Comparison of ENCODE assay signal across 14 cellular contexts in genomic region chr4:62399242-62399641, GRCh38.
DNase-seq lines count a peak whose midpoint lies in the region; ATAC-seq and TF ChIP-seq lines count a peak whose summit lies in the region.
"Had no signal": no experiment of that assay in that cellular context is flagged by ENCODE, and none has a peak within 500 bp of the region (broad histone marks: within the 10 kb centered on the region; RNA-seq: fewer than 3 reads in every experiment).

No MANE protein-coding gene starts in this region.

- peak overlapping the region; percentile 48 for H2AFZ ChIP-seq in H9 (ENCODE audit: low read length)
- H2AFZ ChIP-seq: GM23248 had no signal

- no peak overlapping the region for H3K23ac ChIP-seq in H9 (ENCODE audit: insufficient read length, low read depth, low read length)

- H3K79me1 ChIP-seq in H9 (ENCODE audit: insufficient read depth, low read depth, low read length, poor library complexity, severe bottlenecking): no peaks in the 10 kb centered on the region

- no peak overlapping the region for H2BK15ac ChIP-seq in H9 (ENCODE audit: low read depth, low read length)

- ATAC-seq in GM18511 (IDR thresholded peaks at IDR 0.05; ENCODE audit: unreplicated experiment) (peak; percentile 69), GM18517 (IDR thresholded peaks at IDR 0.05; ENCODE audit: unreplicated experiment) (no peak)
- no peak for ATAC-seq in naive thymus-derived CD8-positive, alpha-beta T cell

- H2BK120ac ChIP-seq in H9 (ENCODE audit: low read depth, low read length, poor library complexity, severe bottlenecking): no peak overlapping the region

- no CpG with 5 or more reads among the region's 4 CpGs for WGBS in H9 (ENCODE audit: extremely low coverage, insufficient read length, low lambda C conversion rate)

- H2AK5ac ChIP-seq in H9 (ENCODE audit: insufficient read length, low read length): no peak overlapping the region

- H3K9me3 ChIP-seq in H9 (ENCODE audit: control insufficient read depth, low read depth, low read length): no peaks in the 10 kb centered on the region

- H3K79me2 ChIP-seq in H9 (ENCODE audit: insufficient read depth, low read length): no peaks in the 10 kb centered on the region

- no peak overlapping the region for H3K4me2 ChIP-seq in H9 (ENCODE audit: insufficient read depth, insufficient read length, low read length)

- no peak overlapping the region for H4K8ac ChIP-seq in H9 (replicated peaks; ENCODE audit: insufficient read length, low read depth, low read length)

- no peaks in the 10 kb centered on the region for H3K27me3 Mint-ChIP-seq in H9 (ENCODE audit: low read depth)
- no peaks in the 10 kb centered on the region for H3K27me3 Mint-ChIP-seq in naive thymus-derived CD8-positive, alpha-beta T cell
- H3K27me3 Mint-ChIP-seq: activated CD4-positive, alpha-beta T cell treated with anti-CD3 and anti-CD28 coated beads, Interleukin-2, amount 10 ng/mL, durations not matched to agents 7 days and 5 days had no signal

- H3K9ac ChIP-seq in H9 (ENCODE audit: extremely low read depth, insufficient read length, low read length): no peak overlapping the region
- H3K9ac ChIP-seq: GM23248 had no signal

- H3K14ac ChIP-seq in H9 (ENCODE audit: insufficient read depth, low read length): no peak overlapping the region

- H2BK12ac ChIP-seq in H9 (ENCODE audit: insufficient read length, low read depth, low read length): no peak overlapping the region

- no peak for TF ChIP-seq CTCF in H9 (conservative IDR thresholded peaks at IDR 0.05)

- POLR2A ChIA-PET in naive thymus-derived CD8-positive, alpha-beta T cell (lab: Charles Lee): no interaction called here

- H3K23me2 ChIP-seq in H9 (ENCODE audit: insufficient read length, low read depth, low read length, poor library complexity, severe bottlenecking): no peaks in the 10 kb centered on the region

- H4K20me1 ChIP-seq in H9 (ENCODE audit: control insufficient read depth, insufficient read depth, insufficient read length): no peaks in the 10 kb centered on the region

- no peak overlapping the region for H3K18ac ChIP-seq in H9 (ENCODE audit: insufficient read length, low read depth, low read length)

- H3K9me3 Mint-ChIP-seq in H9: no peaks in the 10 kb centered on the region
- H3K9me3 Mint-ChIP-seq in naive thymus-derived CD8-positive, alpha-beta T cell: peaks cover 0 to 16% (median 11%) of the 10 kb centered on the region in 9 donors
- H3K9me3 Mint-ChIP-seq: activated CD4-positive, alpha-beta T cell treated with anti-CD3 and anti-CD28 coated beads, Interleukin-2, amount 10 ng/mL, durations not matched to agents 7 days and 5 days had no signal

- no peaks in the 10 kb centered on the region for H3K36me3 Mint-ChIP-seq in H9 (ENCODE audit: insufficient read depth in 1 of 3, low read depth in 3 of 3)
- no peaks in the 10 kb centered on the region for H3K36me3 Mint-ChIP-seq in naive thymus-derived CD8-positive, alpha-beta T cell

- H3K4ac ChIP-seq in H9 (ENCODE audit: low read depth, low read length): no peak overlapping the region

- no peak for DNase-seq in H9
- peak; percentile 33 for DNase-seq in NAMALWA (ENCODE audit: low spot score)
- DNase-seq in medulla oblongata (ENCODE audit: extremely low spot score): peak; percentile 47
- DNase-seq in mucosa of gallbladder (ENCODE audit: low spot score): no peak
- DNase-seq in naive thymus-derived CD8-positive, alpha-beta T cell: no peak
- no peak for DNase-seq in NCI-H446 (lab: John Stamatoyannopoulos, UW)
- DNase-seq: activated CD4-positive, alpha-beta T cell treated with anti-CD3 and anti-CD28 coated beads, Interleukin-2, amount 10 ng/mL, durations not matched to agents 7 days and 5 days; activated naive CD4-positive, alpha-beta T cell; GM23248; NCI-H1436; stimulated activated CD4-positive, alpha-beta T cell treated with anti-CD3 and anti-CD28 coated beads, Interleukin-2, amount 100 ng/mL, for 48 hours had no signal

- H3K4me1 Mint-ChIP-seq in H9: no peaks in the 10 kb centered on the region
- H3K4me1 Mint-ChIP-seq in naive thymus-derived CD8-positive, alpha-beta T cell: no peaks in the 10 kb centered on the region
- H3K4me1 Mint-ChIP-seq: activated CD4-positive, alpha-beta T cell treated with anti-CD3 and anti-CD28 coated beads, Interleukin-2, amount 10 ng/mL, durations not matched to agents 7 days and 5 days had no signal

- no peak overlapping the region for H3T11ph ChIP-seq in H9 (ENCODE audit: low read length)

- H3K27ac Mint-ChIP-seq in H9: peak overlapping the region in 1 of 3 experiments; percentile 50; a peak in 1 of 7 replicates
- H3K27ac Mint-ChIP-seq in naive thymus-derived CD8-positive, alpha-beta T cell: no peak overlapping the region
- H3K27ac Mint-ChIP-seq: activated CD4-positive, alpha-beta T cell treated with anti-CD3 and anti-CD28 coated beads, Interleukin-2, amount 10 ng/mL, durations not matched to agents 7 days and 5 days had no signal

- no peaks in the 10 kb centered on the region for H3K4me1 ChIP-seq in H9 (ENCODE audit: insufficient read depth, low read length)

- no peaks in the 10 kb centered on the region; the same call in 1 of the 2 replicates for H3K27me3 ChIP-seq in H9 (ENCODE audit: insufficient read depth, low read length)

- H2BK20ac ChIP-seq in H9 (ENCODE audit: low read depth, low read length, poor library complexity, severe bottlenecking): no peak overlapping the region

- no peak overlapping the region for H4K5ac ChIP-seq in H9 (ENCODE audit: insufficient read length, low read depth, low read length)

- no peak overlapping the region for H3K56ac ChIP-seq in H9 (ENCODE audit: insufficient read length, low read depth, low read length)

- H2BK5ac ChIP-seq in H9 (ENCODE audit: insufficient read length, low read length): no peak overlapping the region

- H3K27ac ChIP-seq in H9 (ENCODE audit: insufficient read length, low read depth, low read length): no peak overlapping the region
- H3K27ac ChIP-seq: GM23248, HL-60 had no signal

- no peak overlapping the region for H3K4me3 Mint-ChIP-seq in H9
- no peak overlapping the region for H3K4me3 Mint-ChIP-seq in naive thymus-derived CD8-positive, alpha-beta T cell
- H3K4me3 Mint-ChIP-seq: activated CD4-positive, alpha-beta T cell treated with anti-CD3 and anti-CD28 coated beads, Interleukin-2, amount 10 ng/mL, durations not matched to agents 7 days and 5 days had no signal

- H4K91ac ChIP-seq in H9 (ENCODE audit: insufficient read length, low read depth, low read length): no peak overlapping the region

Comparison
In these comparisons a context has a peak if more than half of its experiments do, and no peak if none do; other contexts are left out.
1. DNase-seq: peak in NAMALWA (single experiment) and medulla oblongata (single experiment); none in H9 (single experiment), mucosa of gallbladder (single experiment), naive thymus-derived CD8-positive, alpha-beta T cell (0 of 10) and NCI-H446 (0 of 2).